Comparison of ENCODE assay signal across 2 cellular contexts in genomic region chr7:141698247-141699015, GRCh38.
TF ChIP-seq lines count a peak whose summit lies in the region.

No MANE protein-coding gene starts in this region.

TF ChIP-seq in SK-N-SH, 30 proteins besides CTCF, POLR2A, EP300 and RAD21 (continued from another document):
- TF ChIP-seq REST (IDR thresholded peaks at IDR 0.05; ENCODE audit: low read depth, low read length) (no peak), PBX3 (IDR thresholded peaks at IDR 0.05) (no peak), MEF2A (IDR thresholded peaks at IDR 0.05; ENCODE audit: borderline replicate concordance, low read depth) (no peak), EZH2phosphoT487 (IDR thresholded peaks at IDR 0.05; ENCODE audit: borderline replicate concordance, low read depth) (no peak), TEAD4 (IDR thresholded peaks at IDR 0.05; ENCODE audit: borderline replicate concordance, insufficient read depth) (no peak), GABPA (IDR thresholded peaks at IDR 0.05; ENCODE audit: low read depth) (no peak)
TF ChIP-seq in SK-N-SH: peak in this region for 0.

TF ChIP-seq in SK-N-SH treated with all-trans-retinoic acid at 6 μM for 48 hours, 23 proteins besides CTCF, POLR2A, EP300 and RAD21 (continued from another document):
- no peak for TF ChIP-seq ZC3H10 (CRISPR knock-in tag; IDR thresholded peaks at IDR 0.05)
- TF ChIP-seq TCF4 (CRISPR knock-in tag; IDR thresholded peaks at IDR 0.05; ENCODE audit: borderline replicate concordance) = no peak
- TF ChIP-seq RARB (CRISPR knock-in tag; IDR thresholded peaks at IDR 0.05) = no peak
- TF ChIP-seq ZNF8 (CRISPR knock-in tag; IDR thresholded peaks at IDR 0.05) = no peak
- no peak for TF ChIP-seq POU6F1 (CRISPR knock-in tag; IDR thresholded peaks at IDR 0.05; ENCODE audit: borderline replicate concordance, low read depth)
- no peak for TF ChIP-seq GLIS3 (CRISPR knock-in tag; IDR thresholded peaks at IDR 0.05)
